16 cellular contexts compared by ENCODE assay signal in genomic region chr2:149033716-149034115, GRCh38.
DNase-seq lines count a peak whose midpoint lies in the region; ATAC-seq lines count a peak whose summit lies in the region.
"Had no signal": no experiment of that assay in that cellular context is flagged by ENCODE, and none has a peak within 500 bp of the region (broad histone marks: within the 10 kb centered on the region; RNA-seq: fewer than 3 reads in every experiment).

No MANE protein-coding gene starts in this region.

- peak; percentile 82 for DNase-seq in DMS153 treated with DMSO at 0.1 percent for 48 hours (lab: John Stamatoyannopoulos, UW; ENCODE audit: unreplicated experiment)
- DNase-seq in NCI-H2029 treated with DMSO at 0.1 percent for 48 hours (lab: John Stamatoyannopoulos, UW) = peak; percentile 49
- peak; percentile 85 for DNase-seq in NCI-H774 (lab: John Stamatoyannopoulos, UW)
- peak; percentile 90 for DNase-seq in left kidney (ENCODE audit: low read depth, low spot score)
- DNase-seq in activated CD4-positive, CD25-positive, alpha-beta regulatory T cell (lab: John Stamatoyannopoulos, UW) = no peak
- no peak for DNase-seq in head of caudate nucleus
- DNase-seq in kidney glomerular epithelial cell (lab: John Stamatoyannopoulos, UW) = no peak
- DNase-seq: activated CD8-positive, alpha-beta memory T cell treated with anti-CD3 and anti-CD28 coated beads, Interleukin-2, amount 10 ng/mL, durations not matched to agents 7 days and 5 days; esophagus squamous epithelium; hippocampal formation; NCI-H226; posterior cingulate gyrus; T-helper 1 cell had no signal

- intact Hi-C loops in head of caudate nucleus (cut with DNase I) = no loop called here

- ATAC-seq in GM19328 (IDR thresholded peaks at IDR 0.05; ENCODE audit: unreplicated experiment) = no peak
- ATAC-seq: activated CD4-positive, CD25-positive, alpha-beta regulatory T cell treated with anti-CD3 and anti-CD28 coated beads, Interleukin-2, amount 50 U/mL, for 24 hours; activated CD8-positive, alpha-beta memory T cell treated with anti-CD3 and anti-CD28 coated beads, Interleukin-2, amount 10 ng/mL, durations not matched to agents 7 days and 5 days; left lobe of liver had no signal

Comparison
In these comparisons a context has a peak if more than half of its experiments do, and no peak if none do; other contexts are left out.
1. DNase-seq: peak in DMS153 treated with DMSO at 0.1 percent for 48 hours (single experiment), NCI-H2029 treated with DMSO at 0.1 percent for 48 hours (single experiment), NCI-H774 (single experiment) and left kidney (single experiment); none in activated CD4-positive, CD25-positive, alpha-beta regulatory T cell (0 of 4), head of caudate nucleus (0 of 42) and kidney glomerular epithelial cell (single experiment).